ENCODE assay signal across 1 cellular context in genomic region chr2:42973771-42974170, GRCh38.
TF ChIP-seq lines count a peak whose summit lies in the region.

No MANE protein-coding gene starts in this region.

TF ChIP-seq in IMR-90, 13 proteins besides CTCF, POLR2A, EP300 and RAD21:
- TF ChIP-seq NFE2L2 (IDR thresholded peaks at IDR 0.05; ENCODE audit: low read depth, low read length) (no peak), RCOR1 (IDR thresholded peaks at IDR 0.05; ENCODE audit: insufficient replicate concordance, low read length) (no peak), SMC3 (IDR thresholded peaks at IDR 0.05; ENCODE audit: low read depth, low read length) (no peak), CHD1 (IDR thresholded peaks at IDR 0.05; ENCODE audit: low read depth, low read length) (no peak), BHLHE40 (IDR thresholded peaks at IDR 0.05; ENCODE audit: low read depth, low read length) (no peak), FOS (IDR thresholded peaks at IDR 0.05; ENCODE audit: low read depth, low read length) (no peak), ELK1 (IDR thresholded peaks at IDR 0.05; ENCODE audit: borderline replicate concordance, low read depth, low read length) (no peak), RFX5 (IDR thresholded peaks at IDR 0.05; ENCODE audit: low read depth, low read length) (no peak), USF2 (IDR thresholded peaks at IDR 0.05; ENCODE audit: low read depth, low read length) (no peak), MXI1 (IDR thresholded peaks at IDR 0.05; ENCODE audit: borderline replicate concordance, low read depth, low read length) (no peak), CEBPB (IDR thresholded peaks at IDR 0.05; ENCODE audit: low read depth, low read length) (no peak), MAZ (IDR thresholded peaks at IDR 0.05; ENCODE audit: borderline replicate concordance, low read depth, low read length) (no peak), MAFK (IDR thresholded peaks at IDR 0.05; ENCODE audit: low read depth, low read length) (no peak)
